ENCODE assay signal across 8 cellular contexts in genomic region chr3:172579753-172580152, GRCh38. TPM values are rescaled to one million over a fixed set of nuclear protein-coding genes. Genes with fewer than 3 reads are reported as not detected.
DNase-seq lines count a peak whose midpoint lies in the region; ATAC-seq and TF ChIP-seq lines count a peak whose summit lies in the region.
"Not testable (repeated sequence)": the region's sequence is repeated elsewhere in the genome, so short reads cannot be mapped to it uniquely, and the experiment has no call there.
"Had no signal": no experiment of that assay in that cellular context is flagged by ENCODE, and none has a peak within 500 bp of the region (broad histone marks: within the 10 kb centered on the region; RNA-seq: fewer than 3 reads in every experiment).

No MANE protein-coding gene starts in this region.

- peak overlapping the region; percentile 75 for H3K27ac Mint-ChIP-seq in CD8-positive, alpha-beta T cell
- peak overlapping the region; percentile 85 for H3K27ac Mint-ChIP-seq in activated CD4-positive, alpha-beta T cell treated with anti-CD3 and anti-CD28 coated beads for 36 hours
- peak overlapping the region; percentile 88 for H3K27ac Mint-ChIP-seq in activated T-helper 1 cell treated with anti-CD3 and anti-CD28 coated beads, Interleukin-12 subunit alpha, Interleukin-12 subunit beta, Interleukin-2, Interleukin-4 antibody, amounts not matched to agents 30 ng/mL and 10 ng/mL and 1 ng/mL, durations not matched to agents 14 hours and 24 hours and 36 hours
- peak overlapping the region; percentile 89 for H3K27ac Mint-ChIP-seq in activated naive CD8-positive, alpha-beta T cell treated with anti-CD3 and anti-CD28 coated beads, Interleukin-2, amount 50 U/mL, for 24 hours
- peak overlapping the region; percentile 83 to 97 (median 93) for H3K27ac Mint-ChIP-seq in naive thymus-derived CD4-positive, alpha-beta T cell

- H3K9me2 ChIP-seq in hepatocyte (replicated peaks; ENCODE audit: insufficient read depth): not testable (repeated sequence)

- not testable (repeated sequence) for H3K36me3 Mint-ChIP-seq in CD8-positive, alpha-beta T cell; activated CD4-positive, alpha-beta T cell treated with anti-CD3 and anti-CD28 coated beads for 36 hours (ENCODE audit: low read depth); activated naive CD8-positive, alpha-beta T cell treated with anti-CD3 and anti-CD28 coated beads, Interleukin-2, amount 50 U/mL, for 24 hours (ENCODE audit: low read depth)
- peaks cover 32% of the 10 kb centered on the region for H3K36me3 Mint-ChIP-seq in activated T-helper 1 cell treated with anti-CD3 and anti-CD28 coated beads, Interleukin-12 subunit alpha, Interleukin-12 subunit beta, Interleukin-2, Interleukin-4 antibody, amounts not matched to agents 30 ng/mL and 10 ng/mL and 1 ng/mL, durations not matched to agents 14 hours and 24 hours and 36 hours (ENCODE audit: low read depth)
- H3K36me3 Mint-ChIP-seq in naive thymus-derived CD4-positive, alpha-beta T cell: peaks cover 0 to 56% (median 10%) of the 10 kb centered on the region in 5 donors

- POLR2A ChIA-PET in CD8-positive, alpha-beta T cell (lab: Charles Lee); naive thymus-derived CD4-positive, alpha-beta T cell (lab: Charles Lee): not testable (repeated sequence)
- POLR2A ChIA-PET in activated CD4-positive, alpha-beta T cell treated with anti-CD3 and anti-CD28 coated beads for 36 hours (lab: Charles Lee): interaction anchor here (0.6 kb wide), 1 partner anchor 440 kb away, joined by 3 read pairs; no protein-coding TSS in a partner anchor

- peaks cover 52% of the 10 kb centered on the region for H3K4me1 Mint-ChIP-seq in CD8-positive, alpha-beta T cell (ENCODE audit: low read depth)
- H3K4me1 Mint-ChIP-seq in activated CD4-positive, alpha-beta T cell treated with anti-CD3 and anti-CD28 coated beads for 36 hours: peaks cover 73% of the 10 kb centered on the region
- peaks cover 86% of the 10 kb centered on the region for H3K4me1 Mint-ChIP-seq in activated T-helper 1 cell treated with anti-CD3 and anti-CD28 coated beads, Interleukin-12 subunit alpha, Interleukin-12 subunit beta, Interleukin-2, Interleukin-4 antibody, amounts not matched to agents 30 ng/mL and 10 ng/mL and 1 ng/mL, durations not matched to agents 14 hours and 24 hours and 36 hours (ENCODE audit: low read depth)
- peaks cover 82% of the 10 kb centered on the region for H3K4me1 Mint-ChIP-seq in activated naive CD8-positive, alpha-beta T cell treated with anti-CD3 and anti-CD28 coated beads, Interleukin-2, amount 50 U/mL, for 24 hours
- peaks cover 64 to 86% (median 83%) of the 10 kb centered on the region in 7 donors for H3K4me1 Mint-ChIP-seq in naive thymus-derived CD4-positive, alpha-beta T cell

- not testable (repeated sequence) for H4K20me1 ChIP-seq in hepatocyte (ENCODE audit: insufficient read depth, poor library complexity, severe bottlenecking)

- not testable (repeated sequence) for H3K4me3 ChIP-seq in CD8-positive, alpha-beta T cell (ENCODE audit: low read depth, low read length); hepatocyte; naive thymus-derived CD4-positive, alpha-beta T cell (ENCODE audit: low read length); spleen

- H2AFZ ChIP-seq in hepatocyte: not testable (repeated sequence)

- not testable (repeated sequence) for H3K4me3 Mint-ChIP-seq in CD8-positive, alpha-beta T cell; activated CD4-positive, alpha-beta T cell treated with anti-CD3 and anti-CD28 coated beads for 36 hours
- peak overlapping the region; percentile 79 for H3K4me3 Mint-ChIP-seq in activated T-helper 1 cell treated with anti-CD3 and anti-CD28 coated beads, Interleukin-12 subunit alpha, Interleukin-12 subunit beta, Interleukin-2, Interleukin-4 antibody, amounts not matched to agents 30 ng/mL and 10 ng/mL and 1 ng/mL, durations not matched to agents 14 hours and 24 hours and 36 hours
- H3K4me3 Mint-ChIP-seq in activated naive CD8-positive, alpha-beta T cell treated with anti-CD3 and anti-CD28 coated beads, Interleukin-2, amount 50 U/mL, for 24 hours: peak overlapping the region; percentile 44
- H3K4me3 Mint-ChIP-seq in naive thymus-derived CD4-positive, alpha-beta T cell: peak overlapping the region; percentile 31 to 85 (median 73)

- intact Hi-C loops in CD8-positive, alpha-beta T cell (cut with DNase I, micrococcal nuclease): loop anchor here (5.0 kb wide), 2 partner anchors 42 to 47 kb away; no protein-coding TSS in a partner anchor
- intact Hi-C loops in activated CD4-positive, alpha-beta T cell treated with anti-CD3 and anti-CD28 coated beads for 36 hours (cut with DNase I, micrococcal nuclease): loop anchor here (1.0 kb wide), 3 partner anchors 16 to 59 kb away; no protein-coding TSS in a partner anchor
- intact Hi-C loops in activated T-helper 1 cell treated with anti-CD3 and anti-CD28 coated beads, Interleukin-12 subunit alpha, Interleukin-12 subunit beta, Interleukin-2, Interleukin-4 antibody, amounts not matched to agents 30 ng/mL and 10 ng/mL and 1 ng/mL, durations not matched to agents 14 hours and 24 hours and 36 hours (cut with micrococcal nuclease): loop anchor here (1.0 to 2.0 kb wide), 4 partner anchors 16 to 473 kb away; partner anchors contain the start of gene TNFSF10
- intact Hi-C loops in naive thymus-derived CD4-positive, alpha-beta T cell (cut with micrococcal nuclease): loop anchor here (1.0 to 2.0 kb wide), 6 partner anchors 13 to 62 kb away; partner anchors contain the start of gene TNFSF10 (in 1 of the 2)
- intact Hi-C loops in spleen (cut with DNase I; ENCODE audit: low total_unique reads): not testable (repeated sequence)

- 77% methylated on average over 3 of the region's 3 CpGs for WGBS in hepatocyte (ENCODE audit: low lambda C conversion rate, missing lambda C conversion rate)
- whole genome bisulfite sequencing in spleen, 5 donors: 87 to 96% (median 93%) methylated on average over 3 of the region's 3 CpGs

- DNase-seq in CD8-positive, alpha-beta T cell; activated CD4-positive, alpha-beta T cell treated with anti-CD3 and anti-CD28 coated beads for 36 hours; activated T-helper 1 cell treated with anti-CD3 and anti-CD28 coated beads, Interleukin-12 subunit alpha, Interleukin-12 subunit beta, Interleukin-2, Interleukin-4 antibody, amounts not matched to agents 30 ng/mL and 10 ng/mL and 1 ng/mL, durations not matched to agents 14 hours and 24 hours and 36 hours (ENCODE audit: low spot score); activated naive CD8-positive, alpha-beta T cell treated with anti-CD3 and anti-CD28 coated beads, Interleukin-2, amount 50 U/mL, for 24 hours; hepatocyte (ENCODE audit: low spot score); naive thymus-derived CD4-positive, alpha-beta T cell; spleen: not testable (repeated sequence)

- H3K36me3 ChIP-seq in CD8-positive, alpha-beta T cell (ENCODE audit: insufficient read depth, low read length); hepatocyte (replicated peaks; ENCODE audit: insufficient read depth, low read depth); naive thymus-derived CD4-positive, alpha-beta T cell (ENCODE audit: control insufficient read depth in 2 of 3, insufficient read depth in 3 of 3, low read length in 3 of 3); spleen: not testable (repeated sequence)

- H3K9me3 ChIP-seq in CD8-positive, alpha-beta T cell (ENCODE audit: low read length); hepatocyte (ENCODE audit: low read depth); naive thymus-derived CD4-positive, alpha-beta T cell (ENCODE audit: control insufficient read depth in 2 of 3, low read length in 3 of 3); spleen: not testable (repeated sequence)

- H3K27ac ChIP-seq in CD8-positive, alpha-beta T cell (ENCODE audit: low read depth, low read length): not testable (repeated sequence)
- H3K27ac ChIP-seq in hepatocyte (peak overlapping the region; percentile 55), spleen (peak overlapping the region; percentile 63 to 79 (median 70))
- peak overlapping the region; percentile 57 for H3K27ac ChIP-seq in naive thymus-derived CD4-positive, alpha-beta T cell (ENCODE audit: low read depth, low read length)

- not testable (repeated sequence) for ATAC-seq in CD8-positive, alpha-beta T cell; activated CD4-positive, alpha-beta T cell treated with anti-CD3 and anti-CD28 coated beads for 36 hours; activated naive CD8-positive, alpha-beta T cell treated with anti-CD3 and anti-CD28 coated beads, Interleukin-2, amount 50 U/mL, for 24 hours; naive thymus-derived CD4-positive, alpha-beta T cell

- not testable (repeated sequence) for TF ChIP-seq CTCF in CD8-positive, alpha-beta T cell (IDR thresholded peaks at IDR 0.05); hepatocyte (IDR thresholded peaks at IDR 0.05; ENCODE audit: poor library complexity); spleen (IDR thresholded peaks at IDR 0.05 in 8 of 11, conservative IDR thresholded peaks at IDR 0.05 in 3 of 11)

- H3K27me3 ChIP-seq in CD8-positive, alpha-beta T cell (ENCODE audit: insufficient read depth, low read length); hepatocyte; naive thymus-derived CD4-positive, alpha-beta T cell (ENCODE audit: control insufficient read depth in 2 of 2, insufficient read depth in 2 of 2, low read length in 2 of 2); spleen (replicated peaks in 1 of 7): not testable (repeated sequence)

- H3K9me3 Mint-ChIP-seq in CD8-positive, alpha-beta T cell; activated CD4-positive, alpha-beta T cell treated with anti-CD3 and anti-CD28 coated beads for 36 hours (ENCODE audit: low read depth); activated naive CD8-positive, alpha-beta T cell treated with anti-CD3 and anti-CD28 coated beads, Interleukin-2, amount 50 U/mL, for 24 hours: not testable (repeated sequence)
- H3K9me3 Mint-ChIP-seq in activated T-helper 1 cell treated with anti-CD3 and anti-CD28 coated beads, Interleukin-12 subunit alpha, Interleukin-12 subunit beta, Interleukin-2, Interleukin-4 antibody, amounts not matched to agents 30 ng/mL and 10 ng/mL and 1 ng/mL, durations not matched to agents 14 hours and 24 hours and 36 hours: peaks cover 34% of the 10 kb centered on the region
- peaks cover 0 to 20% (median 0%) of the 10 kb centered on the region in 11 donors for H3K9me3 Mint-ChIP-seq in naive thymus-derived CD4-positive, alpha-beta T cell

- H3K4me2 ChIP-seq in hepatocyte: peak overlapping the region; percentile 17

- not testable (repeated sequence) for H3K79me2 ChIP-seq in hepatocyte

- not testable (repeated sequence) for H3K27me3 Mint-ChIP-seq in CD8-positive, alpha-beta T cell (ENCODE audit: low read depth); activated CD4-positive, alpha-beta T cell treated with anti-CD3 and anti-CD28 coated beads for 36 hours; activated T-helper 1 cell treated with anti-CD3 and anti-CD28 coated beads, Interleukin-12 subunit alpha, Interleukin-12 subunit beta, Interleukin-2, Interleukin-4 antibody, amounts not matched to agents 30 ng/mL and 10 ng/mL and 1 ng/mL, durations not matched to agents 14 hours and 24 hours and 36 hours (ENCODE audit: insufficient read depth); activated naive CD8-positive, alpha-beta T cell treated with anti-CD3 and anti-CD28 coated beads, Interleukin-2, amount 50 U/mL, for 24 hours; naive thymus-derived CD4-positive, alpha-beta T cell

- not testable (repeated sequence) for TF ChIP-seq POLR2A in spleen (IDR thresholded peaks at IDR 0.05)

- CTCF ChIA-PET in CD8-positive, alpha-beta T cell (lab: Charles Lee): interaction anchor here (1.5 kb wide), 1 partner anchor 16 kb away, joined by 3 read pairs; no protein-coding TSS in a partner anchor
- CTCF ChIA-PET in activated CD4-positive, alpha-beta T cell treated with anti-CD3 and anti-CD28 coated beads for 36 hours (lab: Charles Lee): interaction anchor here (1.2 to 2.4 kb wide), 2 partner anchors 15 to 60 kb away, joined by 3 to 17 read pairs; no protein-coding TSS in a partner anchor
- CTCF ChIA-PET in naive thymus-derived CD4-positive, alpha-beta T cell (lab: Charles Lee): interaction anchor here (1.0 to 1.3 kb wide), 2 partner anchors 15 to 41 kb away, joined by 3 to 4 read pairs; no protein-coding TSS in a partner anchor

- H3K4me1 ChIP-seq in CD8-positive, alpha-beta T cell (ENCODE audit: insufficient read depth, low read length): peaks cover 29% of the 10 kb centered on the region
- not testable (repeated sequence) for H3K4me1 ChIP-seq in hepatocyte (ENCODE audit: insufficient read depth)
- peaks cover 27 to 41% of the 10 kb centered on the region in 2 donors for H3K4me1 ChIP-seq in naive thymus-derived CD4-positive, alpha-beta T cell (ENCODE audit: control insufficient read depth in 2 of 2, insufficient read depth in 2 of 2, low read length in 2 of 2)
- H3K4me1 ChIP-seq in spleen: peaks cover 24 to 57% (median 38%) of the 10 kb centered on the region in 6 donors

RNA-seq across cellular contexts. Expression of gene TNFSF10, which starts 56.5 kb away (rescaled TPM):
- 1 to 10 TPM; 3.6 to 4.1 TPM for total RNA-seq in CD8-positive, alpha-beta T cell
- 10 to 100 TPM; 33.1 to 34.8 TPM for total RNA-seq in activated CD4-positive, alpha-beta T cell treated with anti-CD3 and anti-CD28 coated beads for 36 hours
- 119 and 123 TPM in 2 replicates for total RNA-seq in activated T-helper 1 cell treated with anti-CD3 and anti-CD28 coated beads, Interleukin-12 subunit alpha, Interleukin-12 subunit beta, Interleukin-2, Interleukin-4 antibody, amounts not matched to agents 30 ng/mL and 10 ng/mL and 1 ng/mL, durations not matched to agents 14 hours and 24 hours and 36 hours
- 21.3 and 21.9 TPM in 2 replicates for total RNA-seq in hepatocyte
- polyA plus RNA-seq in hepatocyte: 12.7 and 13.0 TPM in 2 replicates
- total RNA-seq in naive thymus-derived CD4-positive, alpha-beta T cell: 100 to 1,000 TPM in 1 of 5 experiments, 10 to 100 TPM in 4; 10.8 to 234 (median 45.0) TPM
- polyA plus RNA-seq in naive thymus-derived CD4-positive, alpha-beta T cell: 10 to 100 TPM; 60.9 to 92.1 TPM
- 100 to 1,000 TPM in 3 of 7 donors, 10 to 100 TPM in 4; 62.0 to 156 (median 95.6) TPM for total RNA-seq in spleen
- 10 to 100 TPM; 19.5 to 27.5 (median 19.6) TPM for polyA plus RNA-seq in spleen
- total RNA-seq: GM23248 had no signal
- polyA plus RNA-seq: GM23248 had no signal
